In the genomic region with DNA sequence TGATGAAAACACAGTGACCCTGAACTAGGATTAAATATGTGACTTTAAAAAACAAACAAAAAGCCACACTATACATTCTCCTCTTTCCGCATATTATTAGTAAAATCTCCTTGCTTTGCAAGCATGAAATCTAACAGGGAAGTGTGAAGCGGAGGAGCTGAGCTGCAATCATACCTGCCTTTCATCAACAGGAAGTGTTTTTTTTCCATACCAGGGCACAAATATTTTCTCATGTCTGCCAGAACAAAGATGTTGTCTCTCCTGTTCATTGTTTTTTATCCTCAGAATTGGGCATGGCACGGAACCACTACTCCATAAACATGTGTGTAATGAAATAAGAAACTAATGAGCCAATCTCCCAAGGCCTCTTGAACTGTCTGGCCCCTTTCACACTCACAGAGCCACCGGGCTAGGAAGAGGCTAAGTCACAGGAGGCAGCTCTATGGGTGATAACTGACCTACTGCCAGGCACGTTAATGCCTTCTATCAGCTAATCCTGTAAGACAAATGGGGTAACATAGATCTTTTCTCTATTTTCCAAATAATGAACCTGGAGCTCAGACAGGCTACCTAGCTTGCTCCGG, we compare ENCODE assay signal across 11 cellular contexts.
DNase-seq lines count a peak whose midpoint lies in the region; ATAC-seq and TF ChIP-seq lines count a peak whose summit lies in the region.
"Had no signal": no experiment of that assay in that cellular context is flagged by ENCODE, and none has a peak within 500 bp of the region (broad histone marks: within the 10 kb centered on the region; RNA-seq: fewer than 3 reads in every experiment).

No MANE protein-coding gene starts in this region.

- H3K4me3 ChIP-seq in ascending aorta (no peak overlapping the region), HAP-1 (no peak overlapping the region)
- peak overlapping the region; percentile 17 for H3K4me3 ChIP-seq in naive thymus-derived CD4-positive, alpha-beta T cell (ENCODE audit: low read length)

- H3K27me3 ChIP-seq in ascending aorta: no peaks in the 10 kb centered on the region
- no peaks in the 10 kb centered on the region for H3K27me3 ChIP-seq in naive thymus-derived CD4-positive, alpha-beta T cell (ENCODE audit: control insufficient read depth in 2 of 2, insufficient read depth in 2 of 2, low read length in 2 of 2)
- no peaks in the 10 kb centered on the region for H3K27me3 ChIP-seq in HAP-1 (ENCODE audit: low read depth)

- no peaks in the 10 kb centered on the region for H3K27me3 Mint-ChIP-seq in activated naive CD4-positive, alpha-beta T cell treated with anti-CD3 and anti-CD28 coated beads, Interleukin-2, amount 50 U/mL, for 24 hours
- no peaks in the 10 kb centered on the region for H3K27me3 Mint-ChIP-seq in naive thymus-derived CD4-positive, alpha-beta T cell
- no peaks in the 10 kb centered on the region for H3K27me3 Mint-ChIP-seq in type B pancreatic cell

- H3K9me3 Mint-ChIP-seq in activated naive CD4-positive, alpha-beta T cell treated with anti-CD3 and anti-CD28 coated beads, Interleukin-2, amount 50 U/mL, for 24 hours: no peaks in the 10 kb centered on the region
- no peaks in the 10 kb centered on the region for H3K9me3 Mint-ChIP-seq in naive thymus-derived CD4-positive, alpha-beta T cell
- H3K9me3 Mint-ChIP-seq in type B pancreatic cell: peaks cover 4% of the 10 kb centered on the region
- H3K9me3 Mint-ChIP-seq: brain had no signal

- H3K27ac ChIP-seq in ascending aorta: peak overlapping the region; percentile 82 to 85
- H3K27ac ChIP-seq in naive thymus-derived CD4-positive, alpha-beta T cell (ENCODE audit: low read depth, low read length): peak overlapping the region; percentile 97

- H3K4me1 ChIP-seq in ascending aorta: peaks cover 8 to 39% of the 10 kb centered on the region in 2 donors
- peaks cover 69 to 81% of the 10 kb centered on the region in 2 donors for H3K4me1 ChIP-seq in naive thymus-derived CD4-positive, alpha-beta T cell (ENCODE audit: control insufficient read depth in 2 of 2, insufficient read depth in 2 of 2, low read length in 2 of 2)
- H3K4me1 ChIP-seq in HAP-1: no peaks in the 10 kb centered on the region

- peaks cover 15 to 25% of the 10 kb centered on the region in 2 donors for H3K36me3 ChIP-seq in ascending aorta
- peaks cover 44 to 78% (median 67%) of the 10 kb centered on the region in 3 experiments for H3K36me3 ChIP-seq in naive thymus-derived CD4-positive, alpha-beta T cell (ENCODE audit: control insufficient read depth in 2 of 3, insufficient read depth in 3 of 3, low read length in 3 of 3)
- H3K36me3 ChIP-seq in HAP-1 (replicated peaks): no peaks in the 10 kb centered on the region

- peaks cover 53% of the 10 kb centered on the region for H3K36me3 Mint-ChIP-seq in activated naive CD4-positive, alpha-beta T cell treated with anti-CD3 and anti-CD28 coated beads, Interleukin-2, amount 50 U/mL, for 24 hours
- H3K36me3 Mint-ChIP-seq in naive thymus-derived CD4-positive, alpha-beta T cell: peaks cover 49 to 95% (median 85%) of the 10 kb centered on the region in 5 donors
- peaks cover 31% of the 10 kb centered on the region for H3K36me3 Mint-ChIP-seq in type B pancreatic cell
- H3K36me3 Mint-ChIP-seq: brain had no signal

- peaks cover 88% of the 10 kb centered on the region for H3K4me1 Mint-ChIP-seq in activated naive CD4-positive, alpha-beta T cell treated with anti-CD3 and anti-CD28 coated beads, Interleukin-2, amount 50 U/mL, for 24 hours
- peaks cover 60 to 99% (median 88%) of the 10 kb centered on the region in 7 donors for H3K4me1 Mint-ChIP-seq in naive thymus-derived CD4-positive, alpha-beta T cell
- peaks cover 26% of the 10 kb centered on the region for H3K4me1 Mint-ChIP-seq in type B pancreatic cell (ENCODE audit: unreplicated experiment)

- peak overlapping the region; percentile 88 for H3K4me3 Mint-ChIP-seq in activated naive CD4-positive, alpha-beta T cell treated with anti-CD3 and anti-CD28 coated beads, Interleukin-2, amount 50 U/mL, for 24 hours
- peak overlapping the region; percentile 73 to 99 (median 80) for H3K4me3 Mint-ChIP-seq in naive thymus-derived CD4-positive, alpha-beta T cell
- H3K4me3 Mint-ChIP-seq in type B pancreatic cell: no peak overlapping the region
- H3K4me3 Mint-ChIP-seq: brain had no signal

- intact Hi-C loops in ascending aorta (cut with DNase I): loop anchor here (1.0 to 10.0 kb wide), 2 partner anchors 10 to 408 kb away; no protein-coding TSS in a partner anchor
- intact Hi-C loops in naive thymus-derived CD4-positive, alpha-beta T cell (cut with micrococcal nuclease): loop anchor here in 1 of 2 donors (1.0 kb wide), 2 partner anchors 8 to 9 kb away; no protein-coding TSS in a partner anchor

- H3K9me3 ChIP-seq in ascending aorta: no peaks in the 10 kb centered on the region
- H3K9me3 ChIP-seq in naive thymus-derived CD4-positive, alpha-beta T cell (ENCODE audit: control insufficient read depth in 2 of 3, low read length in 3 of 3): no peaks in the 10 kb centered on the region
- H3K9me3 ChIP-seq in HAP-1: no peaks in the 10 kb centered on the region

- peak overlapping the region; percentile 100 for H3K27ac Mint-ChIP-seq in activated naive CD4-positive, alpha-beta T cell treated with anti-CD3 and anti-CD28 coated beads, Interleukin-2, amount 50 U/mL, for 24 hours
- H3K27ac Mint-ChIP-seq in naive thymus-derived CD4-positive, alpha-beta T cell: peak overlapping the region; percentile 88 to 100 (median 98)
- H3K27ac Mint-ChIP-seq in type B pancreatic cell: peak overlapping the region; percentile 77

- DNase-seq in activated naive CD4-positive, alpha-beta T cell treated with anti-CD3 and anti-CD28 coated beads, Interleukin-2, amount 50 U/mL, for 16 hours: no peak
- no peak for DNase-seq in ascending aorta (ENCODE audit: low spot score in 2 of 2)
- peak in 3 of 9 donors; percentile 59 to 61 (median 61) for DNase-seq in naive thymus-derived CD4-positive, alpha-beta T cell
- DNase-seq in type B pancreatic cell (ENCODE audit: extremely low spot score, unreplicated experiment): no peak
- no peak for DNase-seq in HAP-1 (ENCODE audit: low spot score in 2 of 2)
- DNase-seq in activated effector memory CD4-positive, alpha-beta T cell treated with anti-CD3 and anti-CD28 coated beads, Interleukin-2, amount 50 U/mL, for 16 hours: no peak
- DNase-seq: NCI-H1417 treated with DMSO at 0.1 percent for 48 hours; stimulated activated CD4-positive, alpha-beta T cell treated with anti-CD3 and anti-CD28 coated beads, Interleukin-1b, Interleukin-23, amount 100 ng/mL, for 48 hours had no signal

- CTCF ChIA-PET in naive thymus-derived CD4-positive, alpha-beta T cell (lab: Charles Lee): interaction anchor here (0.7 to 2.9 kb wide), 10 partner anchors 11 to 369 kb away, joined by 3 to 8 read pairs (median 3); no protein-coding TSS in a partner anchor

- POLR2A ChIA-PET in naive thymus-derived CD4-positive, alpha-beta T cell (lab: Charles Lee): interaction anchor here (0.6 to 23.5 kb wide), 24 partner anchors 11 to 179 kb away, joined by 3 to 560 read pairs (median 6); no protein-coding TSS in a partner anchor

- TF ChIP-seq CTCF in ascending aorta (IDR thresholded peaks at IDR 0.05) (no peak), type B pancreatic cell (conservative IDR thresholded peaks at IDR 0.05) (no peak)

- in situ Hi-C loops in HAP-1 (cut with MboI; ENCODE audit: low sequenced_read_pairs): no loop called here

- no peak for ATAC-seq in naive thymus-derived CD4-positive, alpha-beta T cell
- no peak for ATAC-seq in GM18909 (IDR thresholded peaks at IDR 0.05; ENCODE audit: poor library complexity, unreplicated experiment)
